Comparison of ENCODE assay signal across 21 cellular contexts in genomic region chr18:7737483-7737882, GRCh38.
DNase-seq lines count a peak whose midpoint lies in the region; ATAC-seq and TF ChIP-seq lines count a peak whose summit lies in the region.
"Had no signal": no experiment of that assay in that cellular context is flagged by ENCODE, and none has a peak within 500 bp of the region (broad histone marks: within the 10 kb centered on the region; RNA-seq: fewer than 3 reads in every experiment).

No MANE protein-coding gene starts in this region.

- H3K79me2 ChIP-seq in mesendoderm (ENCODE audit: control insufficient read depth, insufficient read depth, low read length): no peaks in the 10 kb centered on the region

- no peaks in the 10 kb centered on the region for H3K36me3 ChIP-seq in mesendoderm (ENCODE audit: control insufficient read depth, insufficient read depth, low read length)
- no peaks in the 10 kb centered on the region for H3K36me3 ChIP-seq in stomach

- no peak overlapping the region for H3K4me2 ChIP-seq in mesendoderm (ENCODE audit: low read length)
- H3K4me2 ChIP-seq: A549 had no signal

- no peak for ATAC-seq in HG03439 (IDR thresholded peaks at IDR 0.05; ENCODE audit: unreplicated experiment)
- ATAC-seq in GM21825 (IDR thresholded peaks at IDR 0.05; ENCODE audit: unreplicated experiment): no peak

- no peak overlapping the region for H3K4me3 ChIP-seq in mesendoderm (ENCODE audit: low read length)
- no peak overlapping the region for H3K4me3 ChIP-seq in stomach
- H3K4me3 ChIP-seq: A549 had no signal

- no peaks in the 10 kb centered on the region for H3K9me3 ChIP-seq in stomach
- H3K9me3 ChIP-seq: A549 had no signal

- H3K27me3 ChIP-seq in mesendoderm (ENCODE audit: insufficient read depth, low read length, poor library complexity) (no peaks in the 10 kb centered on the region), stomach (no peaks in the 10 kb centered on the region)

- intact Hi-C loops in stomach (cut with DNase I; ENCODE audit: low total_unique reads): no loop called here

- H3K4me3 Mint-ChIP-seq in chondrocyte (ENCODE audit: unreplicated experiment): no peak overlapping the region
- no peak overlapping the region for H3K4me3 Mint-ChIP-seq in nephron progenitor cell
- H3K4me3 Mint-ChIP-seq: B cell, CD14-positive monocyte, IgD-negative memory B cell had no signal

- H2AK5ac ChIP-seq in mesendoderm (ENCODE audit: low read length): no peak overlapping the region

- peak overlapping the region; percentile 89 for H2BK120ac ChIP-seq in mesendoderm (ENCODE audit: low read depth, low read length)

- H2BK15ac ChIP-seq in mesendoderm (replicated peaks; ENCODE audit: low read depth): no peak overlapping the region

- TF ChIP-seq POLR2A in stomach (IDR thresholded peaks at IDR 0.05): no peak

- H3K56ac ChIP-seq in mesendoderm (ENCODE audit: low read length): no peak overlapping the region

- no peak overlapping the region for H4K8ac ChIP-seq in mesendoderm (ENCODE audit: low read depth, low read length)

- DNase-seq in SK-MEL-5 (ENCODE audit: low read depth, low spot score) (peak; percentile 11), chondrocyte (ENCODE audit: low spot score) (no peak), mesendoderm (no peak), stomach (peak; percentile 40), nephron progenitor cell (no peak)
- DNase-seq: DMS53, GDM1, MV-4-11, NCI-H1105 treated with DMSO at 0.1 percent for 48 hours, NCI-H2029 treated with DMSO at 0.1 percent for 48 hours, NCI-H226, NCI-H510A treated with DMSO at 0.1 percent for 48 hours, NCI-H748 treated with DMSO at 0.1 percent for 48 hours, SIG-M5 had no signal

- H3K4me1 Mint-ChIP-seq in chondrocyte (ENCODE audit: low read depth) (peaks cover 51% of the 10 kb centered on the region), nephron progenitor cell (peaks cover 25% of the 10 kb centered on the region)
- H3K4me1 Mint-ChIP-seq: B cell, CD14-positive monocyte, IgD-negative memory B cell had no signal

- H3K27me3 Mint-ChIP-seq in chondrocyte (ENCODE audit: low read depth): no peaks in the 10 kb centered on the region
- H3K27me3 Mint-ChIP-seq in nephron progenitor cell (ENCODE audit: low read depth, poor library complexity): peaks cover 3% of the 10 kb centered on the region
- H3K27me3 Mint-ChIP-seq: B cell, IgD-negative memory B cell had no signal

- H2BK5ac ChIP-seq in mesendoderm (ENCODE audit: low read length): no peak overlapping the region

- peaks cover 5% of the 10 kb centered on the region for H3K79me1 ChIP-seq in mesendoderm (ENCODE audit: low read length)

- no peaks in the 10 kb centered on the region for H3K36me3 Mint-ChIP-seq in chondrocyte (ENCODE audit: low read depth)
- peaks cover 23% of the 10 kb centered on the region for H3K36me3 Mint-ChIP-seq in nephron progenitor cell (ENCODE audit: low read depth)
- H3K36me3 Mint-ChIP-seq: CD14-positive monocyte, IgD-negative memory B cell had no signal

- TF ChIP-seq CTCF in chondrocyte (IDR thresholded peaks at IDR 0.05): no peak
- no peak for TF ChIP-seq CTCF in stomach (IDR thresholded peaks at IDR 0.05)
- TF ChIP-seq CTCF in nephron progenitor cell (IDR thresholded peaks at IDR 0.05): no peak

- no peak overlapping the region for H4K5ac ChIP-seq in mesendoderm (ENCODE audit: low read length)

- H3K9ac ChIP-seq in mesendoderm (ENCODE audit: low read length): no peak overlapping the region

- in situ Hi-C loops in SK-MEL-5 (cut with HindIII; ENCODE audit: low pct_unique_long_range_greater_than_20kb, low sequenced_read_pairs): no loop called here

- no peak overlapping the region for H3K27ac ChIP-seq in mesendoderm (ENCODE audit: low read depth, low read length)
- H3K27ac ChIP-seq in stomach: peak overlapping the region in 1 of 5 donors; percentile 42
- H3K27ac ChIP-seq: RWPE1 had no signal

- H3K27ac Mint-ChIP-seq in chondrocyte (ENCODE audit: unreplicated experiment): peak overlapping the region; percentile 0
- no peak overlapping the region for H3K27ac Mint-ChIP-seq in nephron progenitor cell
- H3K27ac Mint-ChIP-seq: B cell, CD14-positive monocyte, IgD-negative memory B cell had no signal

- H3K18ac ChIP-seq in mesendoderm (ENCODE audit: low read length): peak overlapping the region; percentile 88

- H3K4me1 ChIP-seq in mesendoderm (ENCODE audit: control insufficient read depth, low read depth, low read length) (peaks cover 8% of the 10 kb centered on the region), stomach (peaks cover 12 to 49% (median 37%) of the 10 kb centered on the region in 4 donors)

- TF ChIP-seq EP300 in stomach (IDR thresholded peaks at IDR 0.05): no peak

- H3K4ac ChIP-seq in mesendoderm (ENCODE audit: low read depth, low read length): peak overlapping the region; percentile 79

- H3K9me3 Mint-ChIP-seq in chondrocyte (ENCODE audit: low read depth): peaks cover 3% of the 10 kb centered on the region
- peaks cover 37% of the 10 kb centered on the region for H3K9me3 Mint-ChIP-seq in nephron progenitor cell

- no CpG with 5 or more reads among the region's 2 CpGs for WGBS in mesendoderm (ENCODE audit: extremely low coverage, insufficient coverage, low lambda C conversion rate)
- 39 to 89% (median 49%) methylated on average over 2 of the region's 2 CpGs for WGBS in stomach, 5 donors

- no peak overlapping the region for H3K23ac ChIP-seq in mesendoderm (ENCODE audit: low read length)

Comparison
In these comparisons a context has a peak if more than half of its experiments do, and no peak if none do; other contexts are left out.
1. DNase-seq: peak in SK-MEL-5 (single experiment) and stomach (single experiment); none in chondrocyte (single experiment), mesendoderm (single experiment) and nephron progenitor cell (single experiment).